ENCODE assay signal across 24 cellular contexts in the genomic region with DNA sequence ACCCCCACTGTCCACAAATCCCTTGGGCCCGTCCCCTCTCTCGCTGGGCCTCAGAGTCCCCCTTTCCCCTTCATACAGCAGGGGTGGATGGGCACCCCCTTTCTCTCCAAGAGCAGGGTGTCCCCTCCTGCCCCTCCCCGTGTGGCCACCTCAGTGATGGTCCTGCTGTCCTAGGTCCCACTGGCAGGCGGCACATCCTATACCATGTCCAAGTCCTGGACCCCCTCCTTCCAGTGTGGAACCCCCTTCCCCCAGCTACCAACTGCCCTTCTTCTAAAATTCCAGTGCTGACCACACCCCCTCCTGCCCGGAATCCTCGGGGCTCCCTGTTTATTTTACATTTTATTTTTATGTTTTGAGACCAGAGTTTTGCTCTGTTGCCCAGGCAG. TPM values are rescaled to one million over a fixed set of nuclear protein-coding genes. Genes with fewer than 3 reads are reported as not detected.
DNase-seq lines count a peak whose midpoint lies in the region; ATAC-seq and TF ChIP-seq lines count a peak whose summit lies in the region.
"Had no signal": no experiment of that assay in that cellular context is flagged by ENCODE, and none has a peak within 500 bp of the region (broad histone marks: within the 10 kb centered on the region; RNA-seq: fewer than 3 reads in every experiment).

No MANE protein-coding gene starts in this region.

- H3K9me3 ChIP-seq in ES-I3 (ENCODE audit: control insufficient read depth, insufficient read depth, low read length) (no peaks in the 10 kb centered on the region), iPS DF 6.9 (ENCODE audit: control insufficient read depth, insufficient read depth, low read length) (no peaks in the 10 kb centered on the region; the same call in 1 of the 2 replicates)
- H3K9me3 ChIP-seq: pancreas had no signal

- H3K36me3 ChIP-seq in ES-I3 (ENCODE audit: insufficient read depth, low read length): no peaks in the 10 kb centered on the region
- H3K36me3 ChIP-seq in iPS DF 6.9 (ENCODE audit: control insufficient read depth, insufficient read depth, low read length): no peaks in the 10 kb centered on the region
- H3K36me3 ChIP-seq: heart left ventricle, pancreas, sigmoid colon, WERI-Rb-1 had no signal

- H3K27ac Mint-ChIP-seq in T-cell (no peak overlapping the region), osteocyte (ENCODE audit: unreplicated experiment) (peak overlapping the region; percentile 73)
- H3K27ac Mint-ChIP-seq: activated CD4-positive, alpha-beta memory T cell treated with anti-CD3 and anti-CD28 coated beads, Interleukin-2, amount 10 ng/mL, durations not matched to agents 7 days and 5 days had no signal

- H3K4me3 Mint-ChIP-seq in T-cell: peak overlapping the region in 2 of 3 donors; percentile 41 to 63
- peak overlapping the region; percentile 70 for H3K4me3 Mint-ChIP-seq in osteocyte (ENCODE audit: unreplicated experiment)
- H3K4me3 Mint-ChIP-seq: activated CD4-positive, alpha-beta memory T cell treated with anti-CD3 and anti-CD28 coated beads, Interleukin-2, amount 10 ng/mL, durations not matched to agents 7 days and 5 days had no signal

- CTCF ChIA-PET in T-cell (lab: Charles Lee): no interaction called here

- peaks cover 9 to 18% (median 9%) of the 10 kb centered on the region in 3 donors for H3K4me1 Mint-ChIP-seq in T-cell
- peaks cover 36% of the 10 kb centered on the region for H3K4me1 Mint-ChIP-seq in osteocyte (ENCODE audit: unreplicated experiment)

- H3K4me1 ChIP-seq in ES-I3 (ENCODE audit: insufficient read depth, low read length) (peaks cover 3% of the 10 kb centered on the region; the same call in 1 of the 2 replicates), iPS DF 6.9 (ENCODE audit: control insufficient read depth, insufficient read depth, low read length) (no peaks in the 10 kb centered on the region)
- H3K4me1 ChIP-seq: pancreas had no signal

- H3K27me3 Mint-ChIP-seq in T-cell (peaks cover 31 to 59% of the 10 kb centered on the region in 2 donors), osteocyte (ENCODE audit: unreplicated experiment) (peaks cover 31% of the 10 kb centered on the region)

- DNase-seq in T-cell (no peak), iPS DF 6.9 (ENCODE audit: low read depth, low spot score) (no peak), osteocyte (ENCODE audit: extremely low spot score, unreplicated experiment) (no peak), cerebellar cortex (ENCODE audit: low spot score) (no peak), dedifferentiated amniotic fluid mesenchymal stem cell (ENCODE audit: extremely low spot score) (no peak)
- no peak for DNase-seq in stimulated activated CD4-positive, alpha-beta T cell treated with anti-CD3 and anti-CD28 coated beads, Interleukin-2, amount 100 ng/mL, for 48 hours
- DNase-seq: activated CD4-positive, alpha-beta memory T cell treated with anti-CD3 and anti-CD28 coated beads, Interleukin-2, amount 10 ng/mL, durations not matched to agents 7 days and 5 days; activated T-cell treated with anti-CD3 and anti-CD28 coated beads, Interleukin-2, amount 50 U/mL, for 48 hours; AML-193; DMS 273 treated with DMSO at 0.1 percent for 48 hours; effector CD4-positive, alpha-beta T cell; GF-D8; kidney glomerular epithelial cell; NCI-H2081; NCI-H510A; pancreas; SIG-M5; sigmoid colon; T-helper 2 cell; WERI-Rb-1 had no signal

- no peak for TF ChIP-seq CTCF in osteocyte (IDR thresholded peaks at IDR 0.05)

- ATAC-seq in T-cell (replicated peaks in 1 of 4) (no peak), GM19035 (IDR thresholded peaks at IDR 0.05; ENCODE audit: unreplicated experiment) (no peak)
- ATAC-seq: GM12878, pancreas had no signal

- no peak overlapping the region for H3K27ac ChIP-seq in iPS DF 6.9 (ENCODE audit: low read length)
- H3K27ac ChIP-seq: pancreas, sigmoid colon, WERI-Rb-1 had no signal

- peaks cover 4 to 19% (median 17%) of the 10 kb centered on the region in 3 donors for H3K9me3 Mint-ChIP-seq in T-cell
- peaks cover 8% of the 10 kb centered on the region for H3K9me3 Mint-ChIP-seq in osteocyte (ENCODE audit: unreplicated experiment)

- H3K36me3 Mint-ChIP-seq in T-cell: peaks cover 13% of the 10 kb centered on the region
- peaks cover 18% of the 10 kb centered on the region for H3K36me3 Mint-ChIP-seq in osteocyte (ENCODE audit: unreplicated experiment)

- peak overlapping the region; percentile 74; the same call in 1 of the 2 replicates for H3K4me3 ChIP-seq in iPS DF 6.9 (ENCODE audit: low read length)
- H3K4me3 ChIP-seq: GM12878, pancreas had no signal

- POLR2A ChIA-PET in T-cell (lab: Charles Lee): no interaction called here

- no CpG with 5 or more reads among the region's 6 CpGs for WGBS in iPS DF 6.9 (ENCODE audit: insufficient coverage, insufficient read length)

- H3K9ac ChIP-seq in ES-I3 (ENCODE audit: low read depth, low read length): peak overlapping the region; percentile 21

- no peaks in the 10 kb centered on the region for H3K27me3 ChIP-seq in iPS DF 6.9 (ENCODE audit: control insufficient read depth, insufficient read depth, low read length)

RNA-seq across cellular contexts. Expression of a gene that starts 0.8 kb away (rescaled TPM):
- total RNA-seq in T-cell (1 to 10 TPM; 2.1 to 6.2 (median 2.9) TPM), osteocyte (294 and 296 TPM in 2 replicates)

RNA-seq across cellular contexts. Expression of a gene that starts 47.8 kb away (rescaled TPM):
- total RNA-seq in T-cell (10 to 100 TPM; 16.6 to 20.4 (median 19.3) TPM), osteocyte (9.2 and 11.6 TPM in 2 replicates)

RNA-seq across cellular contexts. Expression of a gene that starts 48.2 kb away (rescaled TPM):
- total RNA-seq in T-cell (100 to 1,000 TPM; 185 to 220 (median 202) TPM), osteocyte (93.3 and 94.3 TPM in 2 replicates)

Comparison
In these comparisons a context has a peak if more than half of its experiments do, and no peak if none do; other contexts are left out.
1. RNA of a gene that starts 0.8 kb away (total RNA-seq): 294 to 296 TPM in osteocyte; 2.1 to 6.2 TPM in T-cell; every median in the first group is over 10 times any median in the second.